9 cellular contexts compared by ENCODE assay signal in the genomic region with DNA sequence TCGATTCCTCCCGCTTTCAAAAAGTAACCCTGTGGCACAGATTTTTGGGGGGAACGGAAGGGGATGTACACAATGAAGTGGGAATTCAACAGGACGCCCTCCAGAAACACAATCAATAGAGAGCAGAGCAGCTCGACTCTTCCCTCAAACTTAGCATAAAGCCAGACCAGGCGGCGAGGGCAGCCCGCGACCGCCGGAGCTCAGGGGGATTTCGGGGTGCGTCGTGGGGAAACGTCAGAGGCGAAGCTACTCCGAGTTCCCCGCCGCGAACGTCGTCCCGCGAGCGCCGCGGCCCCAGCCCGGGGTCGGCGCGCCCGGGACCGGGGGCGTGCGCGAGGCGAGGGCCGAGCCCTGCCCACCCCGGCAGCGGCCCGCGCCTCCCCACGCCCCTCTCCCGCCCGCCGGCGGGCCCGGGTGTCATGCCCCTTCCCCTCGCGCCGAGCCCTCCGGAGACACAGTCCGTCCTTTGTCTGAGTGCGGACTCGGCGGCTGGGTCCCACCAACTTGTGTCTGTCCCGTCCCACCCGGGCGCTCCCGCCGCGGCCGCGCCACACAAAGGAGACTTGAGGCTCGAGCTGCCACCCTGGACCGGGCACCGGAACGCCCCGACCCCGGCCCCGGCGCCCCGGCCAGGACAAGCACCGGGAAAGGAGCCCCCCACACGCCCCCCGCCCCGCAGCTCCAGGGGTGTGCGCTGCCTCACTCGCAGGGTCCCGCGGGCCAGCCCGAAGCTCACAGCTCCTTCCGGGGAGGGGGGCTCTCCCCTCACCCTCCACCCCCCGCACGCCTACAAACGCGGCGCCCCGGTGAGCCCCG. TPM values are rescaled to one million over a fixed set of nuclear protein-coding genes. Genes with fewer than 3 reads are reported as not detected.
DNase-seq lines count a peak whose midpoint lies in the region; ATAC-seq, FAIRE-seq and TF ChIP-seq lines count a peak whose summit lies in the region.
"Had no signal": no experiment of that assay in that cellular context is flagged by ENCODE, and none has a peak within 500 bp of the region (broad histone marks: within the 10 kb centered on the region; RNA-seq: fewer than 3 reads in every experiment).

No MANE protein-coding gene starts in this region.

- no peak for TF ChIP-seq CTCF in mammary epithelial cell (conservative IDR thresholded peaks at IDR 0.05 in 1 of 2, IDR thresholded peaks at IDR 0.05 in 1 of 2; ENCODE audit: extremely low read depth in 1 of 2, insufficient read depth in 1 of 2, low read depth in 1 of 2, low read length in 2 of 2)
- TF ChIP-seq CTCF in keratinocyte (optimal IDR thresholded peaks at IDR 0.05 in 1 of 3, IDR thresholded peaks at IDR 0.05 in 1 of 3, conservative IDR thresholded peaks at IDR 0.05 in 1 of 3; ENCODE audit: extremely low read depth in 1 of 3, insufficient read depth in 2 of 3, low read length in 3 of 3), result no peak

- H3K27ac ChIP-seq in CD4-positive, alpha-beta memory T cell (ENCODE audit: low read depth, low read length), result peak overlapping the region; percentile 79
- H3K27ac ChIP-seq in mammary epithelial cell (ENCODE audit: insufficient read depth, low read depth, low read length) (peak overlapping the region; percentile 75), keratinocyte (ENCODE audit: control insufficient read depth, insufficient read depth, low read length) (peak overlapping the region; percentile 76)

- H3K27me3 ChIP-seq in CD4-positive, alpha-beta memory T cell (ENCODE audit: insufficient read depth, low read length), result no peaks in the 10 kb centered on the region
- H3K27me3 ChIP-seq in mammary epithelial cell (ENCODE audit: insufficient read depth, low read length), result no peaks in the 10 kb centered on the region
- no peaks in the 10 kb centered on the region for H3K27me3 ChIP-seq in keratinocyte (ENCODE audit: control insufficient read depth, extremely low read depth, insufficient read depth, low read length)

- peaks cover 12 to 38% (median 22%) of the 10 kb centered on the region in 4 donors for H3K4me1 Mint-ChIP-seq in CD4-positive, alpha-beta memory T cell

- H4K20me1 ChIP-seq in mammary epithelial cell (ENCODE audit: insufficient read depth, low read length) (no peaks in the 10 kb centered on the region), keratinocyte (ENCODE audit: control insufficient read depth, extremely low read depth, insufficient read depth, low read length) (peaks cover 2% of the 10 kb centered on the region)

- peak overlapping the region; percentile 92 to 96 (median 94) for H3K4me3 Mint-ChIP-seq in CD4-positive, alpha-beta memory T cell

- no peak for FAIRE-seq in keratinocyte (lab: Jason Lieb, UNC)
- FAIRE-seq: TTC549 had no signal

- H3K36me3 ChIP-seq in CD4-positive, alpha-beta memory T cell (ENCODE audit: insufficient read depth, low read length), result no peaks in the 10 kb centered on the region
- H3K36me3 ChIP-seq in mammary epithelial cell (ENCODE audit: insufficient read depth, low read length), result no peaks in the 10 kb centered on the region
- H3K36me3 ChIP-seq in keratinocyte (ENCODE audit: control insufficient read depth in 2 of 2, extremely low read depth in 1 of 2, insufficient read depth in 2 of 2, low read length in 2 of 2), result no peaks in the 10 kb centered on the region

- CTCF ChIA-PET in CD4-positive, alpha-beta memory T cell (lab: Charles Lee; ENCODE audit: partially characterized antibody), result interaction anchor here (0.8 to 1.9 kb wide), 4 partner anchors 27 to 80 kb away, joined by 3 to 15 read pairs (median 8); no protein-coding TSS in a partner anchor
- CTCF ChIA-PET in mammary epithelial cell (lab: Charles Lee; ENCODE audit: low non-redundant PET), result no interaction called here

- H3K9ac ChIP-seq in mammary epithelial cell (ENCODE audit: insufficient read depth, low read length) (peak overlapping the region; percentile 71), keratinocyte (ENCODE audit: control insufficient read depth, extremely low read depth, insufficient read depth, low read length) (peak overlapping the region; percentile 81)

- peaks cover 0 to 8% of the 10 kb centered on the region in 2 donors for H3K36me3 Mint-ChIP-seq in CD4-positive, alpha-beta memory T cell

- DNase-seq in CD4-positive, alpha-beta memory T cell, result peak; percentile 63 to 83 (median 66)
- DNase-seq in UCSD-AML1 (lab: John Stamatoyannopoulos, UW; ENCODE audit: unreplicated experiment), result peak; percentile 15
- no peak for DNase-seq in mammary epithelial cell
- DNase-seq in keratinocyte (ENCODE audit: low read depth, low spot score), result no peak
- peak; percentile 32 to 36 for DNase-seq in stimulated activated CD4-positive, alpha-beta T cell treated with anti-CD3 and anti-CD28 coated beads, Interleukin-15, amount 100 ng/mL, for 1 hour (ENCODE audit: low read depth in 1 of 2, low spot score in 1 of 2)
- no peak for DNase-seq in NCI-H774 (lab: John Stamatoyannopoulos, UW)

- H3K9me3 Mint-ChIP-seq in CD4-positive, alpha-beta memory T cell, result no peaks in the 10 kb centered on the region

- peak overlapping the region; percentile 42 to 84 for H3K4me3 ChIP-seq in CD4-positive, alpha-beta memory T cell (ENCODE audit: low read length in 2 of 2)
- H3K4me3 ChIP-seq in mammary epithelial cell (replicated peaks in 1 of 3; ENCODE audit: insufficient read depth in 1 of 3, low read depth in 2 of 3, low read length in 3 of 3) (peak overlapping the region; percentile 87 to 97 (median 87)), keratinocyte (ENCODE audit: control insufficient read depth in 2 of 3, extremely low read depth in 1 of 3, insufficient read depth in 2 of 3, low read depth in 1 of 3, low read length in 3 of 3) (peak overlapping the region; percentile 82 to 96 (median 95))

- H3K4me1 ChIP-seq in CD4-positive, alpha-beta memory T cell (ENCODE audit: insufficient read depth, low read length), result peaks cover 31% of the 10 kb centered on the region
- H3K4me1 ChIP-seq in mammary epithelial cell (ENCODE audit: insufficient read depth, low read length) (peaks cover 8% of the 10 kb centered on the region), keratinocyte (ENCODE audit: control insufficient read depth, extremely low read depth, insufficient read depth, low read length) (peaks cover 10% of the 10 kb centered on the region)

- dilution Hi-C loops in mammary epithelial cell (cut with HindIII; ENCODE audit: low sequenced_read_pairs) (no loop called here), keratinocyte (cut with MboI; ENCODE audit: extremely low pct_ligation_motif_present, low sequenced_read_pairs) (no loop called here)

- intact Hi-C loops in CD4-positive, alpha-beta memory T cell (cut with micrococcal nuclease), result loop anchor here (1.0 kb wide), 9 partner anchors 27 to 207 kb away; a partner anchor contains a TSS
- intact Hi-C loops in mammary epithelial cell (cut with micrococcal nuclease), result loop anchor here (1.0 to 5.0 kb wide), 4 partner anchors 17 to 99 kb away; no protein-coding TSS in a partner anchor

- POLR2A ChIA-PET in CD4-positive, alpha-beta memory T cell (lab: Charles Lee; ENCODE audit: partially characterized antibody), result interaction anchor here (0.6 to 4.5 kb wide), 22 partner anchors 9 to 250 kb away, joined by 3 to 38 read pairs (median 4); a partner anchor contains a TSS

- BruUV-seq in mammary epithelial cell (replicated peaks; lab: Mats Ljungman, UMichigan), result no TSS peak

- H3K4me2 ChIP-seq in mammary epithelial cell (ENCODE audit: insufficient read depth, low read depth, low read length) (peak overlapping the region; percentile 94), keratinocyte (ENCODE audit: control insufficient read depth, extremely low read depth, insufficient read depth, low read depth, low read length) (peak overlapping the region; percentile 95)

- in situ Hi-C loops in mammary epithelial cell (cut with MboI; ENCODE audit: low sequenced_read_pairs in 2 of 2), result loop anchor here in 1 of 2 donors (10.0 kb wide), 1 partner anchor 61 kb away; no protein-coding TSS in a partner anchor

- H3K27me3 Mint-ChIP-seq in CD4-positive, alpha-beta memory T cell, result no peaks in the 10 kb centered on the region

- WGBS in mammary epithelial cell (ENCODE audit: low coverage, missing lambda C conversion rate), result 5% methylated on average over 22 of the region's 90 CpGs

- peak; percentile 20 for ATAC-seq in GM19455 (IDR thresholded peaks at IDR 0.05; ENCODE audit: unreplicated experiment)
- ATAC-seq in HG03571 (IDR thresholded peaks at IDR 0.05; ENCODE audit: unreplicated experiment), result peak; percentile 20

- H3K9me1 ChIP-seq in keratinocyte (ENCODE audit: control insufficient read depth, extremely low read depth, insufficient read depth, low read length), result no peaks in the 10 kb centered on the region

- peak overlapping the region; percentile 94 to 97 (median 95) for H3K27ac Mint-ChIP-seq in CD4-positive, alpha-beta memory T cell

- H3K79me2 ChIP-seq in mammary epithelial cell (ENCODE audit: insufficient read depth, low read length) (peaks cover 58% of the 10 kb centered on the region), keratinocyte (ENCODE audit: control insufficient read depth, insufficient read depth, low read length) (peaks cover 49% of the 10 kb centered on the region)

- H3K9me3 ChIP-seq in CD4-positive, alpha-beta memory T cell (ENCODE audit: control insufficient read depth in 1 of 2, low read length in 2 of 2), result no peaks in the 10 kb centered on the region
- H3K9me3 ChIP-seq in mammary epithelial cell (replicated peaks; ENCODE audit: insufficient read depth, low read length) (no peaks in the 10 kb centered on the region), keratinocyte (ENCODE audit: control insufficient read depth, low read depth, low read length) (no peaks in the 10 kb centered on the region)

- H2AFZ ChIP-seq in mammary epithelial cell (ENCODE audit: low read depth, low read length) (peak overlapping the region; percentile 75), keratinocyte (ENCODE audit: control insufficient read depth, low read length) (peak overlapping the region; percentile 78)

RNA-seq across cellular contexts. Expression of a gene that starts 0.7 kb away (rescaled TPM):
- total RNA-seq in CD4-positive, alpha-beta memory T cell, result 10 to 100 TPM; 10.6 to 11.3 TPM
- polyA plus RNA-seq in CD4-positive, alpha-beta memory T cell, result 1 to 10 TPM; 4.3 to 4.5 TPM
- 10 to 100 TPM in 1 of 2 donors, 1 to 10 TPM in 1; 4.8 to 24.1 TPM for total RNA-seq in mammary epithelial cell
- polyA plus RNA-seq in mammary epithelial cell (17.7 TPM), keratinocyte (6.7 to 16.0 TPM (median 11.5 TPM) in 3 replicates)
- polyA minus RNA-seq in mammary epithelial cell (16.7 TPM), keratinocyte (2.5 to 7.0 TPM (median 4.1 TPM) in 3 replicates)
- polyA plus RNA-seq in keratinocyte (2011; ENCODE audit: low read depth), result 14.5 TPM
- polyA plus RNA-seq in keratinocyte (2011; cell fraction: cytosol; rRNA removed), result 5.5 and 7.9 TPM in 2 replicates
- polyA plus RNA-seq in keratinocyte (2011; cell fraction: nucleus; rRNA removed), result 11.2 and 16.8 TPM in 2 replicates
- 7.3 and 7.4 TPM in 2 replicates for polyA plus RNA-seq in keratinocyte (2012; ENCODE audit: low replicate concordance)
- 3.3 TPM for polyA minus RNA-seq in keratinocyte (2011; cell fraction: cytosol; rRNA and poly(A)+ RNA removed)
- 4.7 and 6.4 TPM in 2 replicates for polyA minus RNA-seq in keratinocyte (2011; cell fraction: nucleus; rRNA and poly(A)+ RNA removed)

Comparison
In these comparisons a context has a peak if more than half of its experiments do, and no peak if none do; other contexts are left out.
1. DNase-seq: peak in CD4-positive, alpha-beta memory T cell (5 of 5), UCSD-AML1 (single experiment) and stimulated activated CD4-positive, alpha-beta T cell treated with anti-CD3 and anti-CD28 coated beads, Interleukin-15, amount 100 ng/mL, for 1 hour (2 of 2); none in mammary epithelial cell (single experiment), keratinocyte (single experiment) and NCI-H774 (single experiment).
2. Peak in every context shown above with its lines, with median percentiles within 50 percentile points of each other: H3K27ac ChIP-seq and H3K4me3 ChIP-seq.